ENCODE assay signal across 8 cellular contexts in the genomic region with DNA sequence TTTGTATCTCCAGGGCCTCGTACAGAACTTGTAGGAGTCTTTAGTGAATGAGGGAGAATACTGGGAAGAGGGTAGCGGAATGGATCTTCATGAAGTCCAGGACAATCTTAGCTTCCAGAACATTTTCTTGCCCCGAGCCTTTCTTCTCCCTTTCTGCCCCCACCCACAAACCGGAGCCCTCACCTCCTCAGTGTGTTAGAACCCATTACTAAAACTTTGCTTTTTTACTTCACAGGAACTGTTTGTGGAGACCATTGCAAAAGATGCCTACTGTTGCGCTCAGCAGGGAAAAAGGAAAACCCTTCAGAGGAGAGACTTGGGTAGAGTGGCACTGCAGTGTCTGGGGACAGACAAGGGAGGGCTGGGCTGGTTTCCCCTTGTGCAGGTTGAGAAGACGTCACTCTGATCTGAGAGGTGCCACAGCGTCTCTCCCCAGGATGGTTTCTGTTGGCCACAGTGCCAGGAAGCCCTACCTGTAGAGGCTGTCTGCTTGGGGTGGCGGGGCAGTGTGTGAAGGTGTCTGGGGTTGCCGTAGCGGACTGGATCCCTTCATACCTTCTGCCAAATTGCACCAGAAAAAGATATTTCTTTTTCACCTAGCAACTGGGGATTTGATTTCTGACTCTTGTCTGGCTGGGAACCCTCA. TPM values are rescaled to one million over a fixed set of nuclear protein-coding genes. Genes with fewer than 3 reads are reported as not detected.
DNase-seq lines count a peak whose midpoint lies in the region; ATAC-seq and TF ChIP-seq lines count a peak whose summit lies in the region.

No MANE protein-coding gene starts in this region.

- DNase-seq in heart left ventricle (no peak), cardiac septum (ENCODE audit: low spot score) (no peak), ascending aorta (ENCODE audit: low spot score in 2 of 2) (no peak), lower lobe of right lung (peak; percentile 40), upper lobe of right lung (peak; percentile 53), NCI-H526 treated with DMSO at 0.1 percent for 48 hours (lab: John Stamatoyannopoulos, UW) (no peak)
- DNase-seq in stimulated activated CD4-positive, alpha-beta T cell treated with anti-CD3 and anti-CD28 coated beads, Interleukin-2, amount 100 ng/mL, for 48 hours = no peak

- no peaks in the 10 kb centered on the region for H3K27me3 ChIP-seq in heart left ventricle
- no peaks in the 10 kb centered on the region for H3K27me3 ChIP-seq in ascending aorta
- H3K27me3 ChIP-seq in lower lobe of right lung (ENCODE audit: low read depth) = no peaks in the 10 kb centered on the region
- no peaks in the 10 kb centered on the region for H3K27me3 ChIP-seq in upper lobe of right lung

- peaks cover 0 to 22% (median 9%) of the 10 kb centered on the region in 12 donors for H3K4me1 ChIP-seq in heart left ventricle
- peaks cover 3 to 5% of the 10 kb centered on the region in 2 donors for H3K4me1 ChIP-seq in ascending aorta
- peaks cover 16% of the 10 kb centered on the region for H3K4me1 ChIP-seq in lower lobe of right lung
- H3K4me1 ChIP-seq in upper lobe of right lung = no peaks in the 10 kb centered on the region

- H3K27ac ChIP-seq in heart left ventricle (peak overlapping the region in 11 of 12 donors; percentile 34 to 97 (median 92)), ascending aorta (peak overlapping the region; percentile 85 to 91), lower lobe of right lung (peak overlapping the region; percentile 94), upper lobe of right lung (peak overlapping the region; percentile 91)

- H3K36me3 ChIP-seq in heart left ventricle (peaks cover 0 to 26% (median 7%) of the 10 kb centered on the region in 9 donors), ascending aorta (no peaks in the 10 kb centered on the region), lower lobe of right lung (no peaks in the 10 kb centered on the region), upper lobe of right lung (peaks cover 14% of the 10 kb centered on the region)

- no peak for TF ChIP-seq CTCF in heart left ventricle (IDR thresholded peaks at IDR 0.05)
- no peak for TF ChIP-seq CTCF in ascending aorta (IDR thresholded peaks at IDR 0.05)
- TF ChIP-seq CTCF in lower lobe of right lung (IDR thresholded peaks at IDR 0.05) = no peak
- TF ChIP-seq CTCF in upper lobe of right lung (IDR thresholded peaks at IDR 0.05) = no peak

- H3K4me3 ChIP-seq in heart left ventricle (peak overlapping the region; percentile 51 to 81 (median 67)), ascending aorta (peak overlapping the region; percentile 65 to 79), lower lobe of right lung (peak overlapping the region; percentile 65), upper lobe of right lung (peak overlapping the region; percentile 66)

- intact Hi-C loops in heart left ventricle (cut with DNase I) (loop anchor here in 1 of 10 donors (5.0 kb wide), 1 partner anchor 83 kb away; no protein-coding TSS in a partner anchor), cardiac septum (cut with DNase I) (no loop called here), ascending aorta (cut with DNase I) (loop anchor here (10.0 kb wide), 1 partner anchor 186 kb away; no protein-coding TSS in a partner anchor), lower lobe of right lung (cut with DNase I) (no loop called here), upper lobe of right lung (cut with DNase I) (no loop called here)

- 84 to 89% (median 87%) methylated on average over 10 of the region's 10 CpGs for WGBS in heart left ventricle, 4 donors

- no peak for TF ChIP-seq POLR2A in heart left ventricle (IDR thresholded peaks at IDR 0.05)

- H3K9me3 ChIP-seq in heart left ventricle (peaks cover 0 to 4% (median 0%) of the 10 kb centered on the region in 12 donors), ascending aorta (no peaks in the 10 kb centered on the region), lower lobe of right lung (no peaks in the 10 kb centered on the region), upper lobe of right lung (no peaks in the 10 kb centered on the region)

- no peak for ATAC-seq in heart left ventricle
- ATAC-seq in lower lobe of right lung = no peak
- no peak for ATAC-seq in upper lobe of right lung
- no peak for ATAC-seq in HG02852 (IDR thresholded peaks at IDR 0.05; ENCODE audit: unreplicated experiment)

RNA-seq across cellular contexts. Expression of a gene that starts 0.8 kb away (rescaled TPM):
- total RNA-seq in heart left ventricle = 10 to 100 TPM; 12.9 to 73.3 (median 34.9) TPM
- 10 to 100 TPM; 46.1 to 50.1 TPM for polyA plus RNA-seq in heart left ventricle
- 27.0 TPM for total RNA-seq in cardiac septum
- total RNA-seq in ascending aorta = 57.5 TPM
- total RNA-seq in lower lobe of right lung = 65.4 TPM
- total RNA-seq in upper lobe of right lung = 59.8 TPM

Comparison
In these comparisons a context has a peak if more than half of its experiments do, and no peak if none do; other contexts are left out.
1. DNase-seq: peak in lower lobe of right lung (single experiment) and upper lobe of right lung (single experiment); none in heart left ventricle (0 of 5), cardiac septum (single experiment), ascending aorta (0 of 2), stimulated activated CD4-positive, alpha-beta T cell treated with anti-CD3 and anti-CD28 coated beads, Interleukin-2, amount 100 ng/mL, for 48 hours (0 of 2) and NCI-H526 treated with DMSO at 0.1 percent for 48 hours (single experiment).
2. Peak in every context shown above with its lines, with median percentiles within 50 percentile points of each other: H3K27ac ChIP-seq and H3K4me3 ChIP-seq.